Comparison of ENCODE assay signal across 9 cellular contexts in genomic region chr2:171161425-171162289, GRCh38. TPM values are rescaled to one million over a fixed set of nuclear protein-coding genes. Genes with fewer than 3 reads are reported as not detected.
A peak's percentile ranks its signal among the peaks of the same experiment; 100 is the strongest.
DNase-seq lines count a peak whose midpoint lies in the region; ATAC-seq, FAIRE-seq and TF ChIP-seq lines count a peak whose summit lies in the region.
"Had no signal": no experiment of that assay in that cellular context is flagged by ENCODE, and none has a peak within 500 bp of the region (broad histone marks: within the 10 kb centered on the region; RNA-seq: fewer than 3 reads in every experiment).

No MANE protein-coding gene starts in this region.

- ATAC-seq in HG02588 (IDR thresholded peaks at IDR 0.05; ENCODE audit: unreplicated experiment) (no peak), GM21786 (IDR thresholded peaks at IDR 0.05; ENCODE audit: unreplicated experiment) (no peak)

- H3K9me3 Mint-ChIP-seq in glutamatergic neuron (ENCODE audit: unreplicated experiment) = peaks cover 14% of the 10 kb centered on the region

- WGBS in small intestine, 3 donors = 16 to 26% (median 24%) methylated on average over 12 of the region's 12 CpGs

- no peaks in the 10 kb centered on the region for H3K27me3 ChIP-seq in HUES48 (ENCODE audit: control insufficient read depth, insufficient read depth, low read length)
- no peaks in the 10 kb centered on the region for H3K27me3 ChIP-seq in small intestine (ENCODE audit: control insufficient read depth in 2 of 2, insufficient read depth in 2 of 2, low read length in 2 of 2)

- peak overlapping the region; percentile 87 for H3K27ac Mint-ChIP-seq in glutamatergic neuron (ENCODE audit: unreplicated experiment)

- TF ChIP-seq CTCF in VCaP (conservative IDR thresholded peaks at IDR 0.05) = no peak
- TF ChIP-seq CTCF in glutamatergic neuron (IDR thresholded peaks at IDR 0.05; ENCODE audit: partially characterized antibody, unreplicated experiment) = no peak

- H3K27ac ChIP-seq in HUES48 (ENCODE audit: low read depth, low read length) = peak overlapping the region; percentile 99
- H3K27ac ChIP-seq in VCaP = peak overlapping the region; percentile 98
- H3K27ac ChIP-seq in small intestine (ENCODE audit: low read depth in 1 of 2, low read length in 1 of 2) = peak overlapping the region; percentile 87 to 92

- H3K9ac ChIP-seq in HUES48 (ENCODE audit: low read depth, low read length) = peak overlapping the region; percentile 72

- H3K4me1 Mint-ChIP-seq in glutamatergic neuron (ENCODE audit: low read depth, unreplicated experiment) = peaks cover 15% of the 10 kb centered on the region

- H3K9me3 ChIP-seq in HUES48 (ENCODE audit: control insufficient read depth, insufficient read depth, low read length) = no peaks in the 10 kb centered on the region
- no peaks in the 10 kb centered on the region for H3K9me3 ChIP-seq in small intestine (ENCODE audit: control insufficient read depth, low read depth)

- peaks cover 18% of the 10 kb centered on the region; the same call in 1 of the 2 replicates for H3K4me1 ChIP-seq in HUES48 (ENCODE audit: control insufficient read depth, insufficient read depth, low read length)
- no peaks in the 10 kb centered on the region for H3K4me1 ChIP-seq in small intestine (ENCODE audit: control insufficient read depth in 2 of 2, insufficient read depth in 1 of 2, low read depth in 1 of 2, low read length in 1 of 2)

- H3K4me3 Mint-ChIP-seq in glutamatergic neuron (ENCODE audit: unreplicated experiment) = peak overlapping the region; percentile 93

- H3K36me3 ChIP-seq in HUES48 (ENCODE audit: control insufficient read depth, insufficient read depth, low read length) = no peaks in the 10 kb centered on the region
- no peaks in the 10 kb centered on the region for H3K36me3 ChIP-seq in small intestine (ENCODE audit: control insufficient read depth in 2 of 2, insufficient read depth in 2 of 2, low read length in 2 of 2)

- peaks cover 10% of the 10 kb centered on the region for H3K27me3 Mint-ChIP-seq in glutamatergic neuron (ENCODE audit: unreplicated experiment)

- no peak for FAIRE-seq in small intestine (lab: Jason Lieb, UNC)
- FAIRE-seq: TTC549 had no signal

- no peaks in the 10 kb centered on the region for H3K36me3 Mint-ChIP-seq in glutamatergic neuron (ENCODE audit: unreplicated experiment)

- DNase-seq in glutamatergic neuron = no peak
- DNase-seq in small intestine = peak; percentile 10
- no peak for DNase-seq in NCI-H510A (lab: John Stamatoyannopoulos, UW)
- no peak for DNase-seq in SK-N-DZ (ENCODE audit: low spot score)

- H3K4me3 ChIP-seq in HUES48 (ENCODE audit: low read depth, low read length) (peak overlapping the region; percentile 88), small intestine (ENCODE audit: low read depth in 1 of 2, low read length in 2 of 2) (peak overlapping the region; percentile 75 to 85)

RNA-seq across cellular contexts. Expression of gene TLK1, which starts 1.0 kb away (rescaled TPM):
- 45.7 TPM for total RNA-seq in glutamatergic neuron (ENCODE audit: unreplicated experiment)
- polyA plus RNA-seq in small intestine = 10 to 100 TPM in 2 of 3 donors, 1 to 10 TPM in 1; 10.0 to 11.6 (median 11.6) TPM
- polyA plus RNA-seq in SK-N-DZ (2014; cell fraction: cytosol; rRNA removed) = 7.3 and 9.2 TPM in 2 replicates
- 8.2 and 8.8 TPM in 2 replicates for polyA plus RNA-seq in SK-N-DZ (2014; cell fraction: nucleus; rRNA removed)
